Comparison of ENCODE assay signal across 8 cellular contexts in genomic region chr16:30984669-30985400, GRCh38. TPM values are rescaled to one million over a fixed set of nuclear protein-coding genes. Genes with fewer than 3 reads are reported as not detected.
A peak's percentile ranks its signal among the peaks of the same experiment; 100 is the strongest.
DNase-seq lines count a peak whose midpoint lies in the region; ATAC-seq and TF ChIP-seq lines count a peak whose summit lies in the region.

Gene HSD3B7 (plus strand): TSS chr16:30985207. CDS start chr16:30985659, 452 bp downstream.

- no peaks in the 10 kb centered on the region for H3K9me3 ChIP-seq in fibroblast of lung (ENCODE audit: control insufficient read depth, insufficient read depth, low read depth, low read length)
- H3K9me3 ChIP-seq in naive thymus-derived CD4-positive, alpha-beta T cell (ENCODE audit: control insufficient read depth in 2 of 3, low read length in 3 of 3): no peaks in the 10 kb centered on the region

- no peaks in the 10 kb centered on the region for H3K9me3 Mint-ChIP-seq in activated T-cell treated with anti-CD3 and anti-CD28 coated beads, Interleukin-2, amount 50 U/mL, for 4 hours
- no peaks in the 10 kb centered on the region for H3K9me3 Mint-ChIP-seq in naive thymus-derived CD4-positive, alpha-beta T cell

- H3K4me3 Mint-ChIP-seq in activated T-cell treated with anti-CD3 and anti-CD28 coated beads, Interleukin-2, amount 50 U/mL, for 4 hours: no peak within 1 kb of the TSS
- peak within 1 kb of the TSS in 3 of 10 donors; percentile 39 to 54 (median 51) for H3K4me3 Mint-ChIP-seq in naive thymus-derived CD4-positive, alpha-beta T cell

- H2AFZ ChIP-seq in fibroblast of lung (ENCODE audit: low read length): peak within 1 kb of the TSS; percentile 44

- H3K9ac ChIP-seq in fibroblast of lung (ENCODE audit: insufficient read depth, low read length): peak within 1 kb of the TSS; percentile 59

- DNase-seq in EL (peak; percentile 78), HT1080 (ENCODE audit: low read depth) (peak; percentile 74), fibroblast of lung (ENCODE audit: low read depth in 2 of 2) (peak; percentile 63 to 79)
- DNase-seq in activated T-cell treated with anti-CD3 and anti-CD28 coated beads, Interleukin-2, amount 50 U/mL, for 4 hours: peak; percentile 83
- DNase-seq in naive thymus-derived CD4-positive, alpha-beta T cell: peak; percentile 54 to 91 (median 72)
- peak; percentile 56 to 61 for DNase-seq in stimulated activated CD8-positive, alpha-beta memory T cell treated with anti-CD3 and anti-CD28 coated beads, Interleukin-7, amount 100 ng/mL, for 48 hours (ENCODE audit: extremely low read depth in 1 of 2, low read depth in 1 of 2)

- peak; percentile 84 to 90 for TF ChIP-seq CTCF in fibroblast of lung (conservative IDR thresholded peaks at IDR 0.05 in 1 of 2, IDR thresholded peaks at IDR 0.05 in 1 of 2; ENCODE audit: low read depth in 1 of 2, low read length in 2 of 2)

- H3K27me3 ChIP-seq in fibroblast of lung (ENCODE audit: control insufficient read depth, insufficient read depth, low read length): no peaks in the 10 kb centered on the region
- no peaks in the 10 kb centered on the region for H3K27me3 ChIP-seq in naive thymus-derived CD4-positive, alpha-beta T cell (ENCODE audit: control insufficient read depth in 2 of 2, insufficient read depth in 2 of 2, low read length in 2 of 2)

- no peaks in the 10 kb centered on the region for H4K20me1 ChIP-seq in fibroblast of lung (ENCODE audit: control insufficient read depth, extremely low read depth, insufficient read depth, low read length)

- intact Hi-C loops in naive thymus-derived CD4-positive, alpha-beta T cell (cut with micrococcal nuclease): loop anchor here (1.0 kb wide), 4 partner anchors 110 to 884 kb away; no protein-coding TSS in a partner anchor

- no peaks in the 10 kb centered on the region for H3K79me2 ChIP-seq in fibroblast of lung (ENCODE audit: control insufficient read depth, insufficient read depth, low read length)

- CTCF ChIA-PET in naive thymus-derived CD4-positive, alpha-beta T cell (lab: Charles Lee): interaction anchor here (0.6 to 1.5 kb wide), 7 partner anchors 24 to 888 kb away, joined by 3 to 5 read pairs (median 3); partner anchors contain the start of genes ZNF267 and ZNF843

- H3K4me1 ChIP-seq in fibroblast of lung (ENCODE audit: control insufficient read depth, extremely low read depth, insufficient read depth, low read length): peaks cover 11% of the 10 kb centered on the region
- no peaks in the 10 kb centered on the region for H3K4me1 ChIP-seq in naive thymus-derived CD4-positive, alpha-beta T cell (ENCODE audit: control insufficient read depth in 2 of 2, insufficient read depth in 2 of 2, low read length in 2 of 2)

- peak within 1 kb of the TSS; percentile 72 for H3K4me2 ChIP-seq in fibroblast of lung (ENCODE audit: extremely low read depth, insufficient read depth, low read length)

- peaks cover 2% of the 10 kb centered on the region for H3K4me1 Mint-ChIP-seq in activated T-cell treated with anti-CD3 and anti-CD28 coated beads, Interleukin-2, amount 50 U/mL, for 4 hours (ENCODE audit: low read depth)
- peaks cover 0 to 17% (median 0%) of the 10 kb centered on the region in 7 donors for H3K4me1 Mint-ChIP-seq in naive thymus-derived CD4-positive, alpha-beta T cell

- H3K36me3 ChIP-seq in fibroblast of lung (ENCODE audit: control insufficient read depth, insufficient read depth, low read length): peaks cover 24% of the 10 kb centered on the region
- H3K36me3 ChIP-seq in naive thymus-derived CD4-positive, alpha-beta T cell (ENCODE audit: control insufficient read depth in 2 of 3, insufficient read depth in 3 of 3, low read length in 3 of 3): peaks cover 0 to 47% (median 0%) of the 10 kb centered on the region in 3 experiments

- H3K27ac Mint-ChIP-seq in naive thymus-derived CD4-positive, alpha-beta T cell: peak within 1 kb of the TSS in 2 of 9 donors; percentile 29 to 62

- H3K36me3 Mint-ChIP-seq in activated T-cell treated with anti-CD3 and anti-CD28 coated beads, Interleukin-2, amount 50 U/mL, for 4 hours (ENCODE audit: insufficient read depth): peaks cover 15% of the 10 kb centered on the region
- H3K36me3 Mint-ChIP-seq in naive thymus-derived CD4-positive, alpha-beta T cell: peaks cover 0 to 7% (median 3%) of the 10 kb centered on the region in 5 donors

- peak within 1 kb of the TSS; percentile 45 to 63 (median 48) for H3K4me3 ChIP-seq in fibroblast of lung (replicated peaks in 1 of 4; ENCODE audit: control extremely low read depth in 1 of 4, insufficient read depth in 1 of 4, low read depth in 3 of 4, low read length in 4 of 4)
- H3K4me3 ChIP-seq in naive thymus-derived CD4-positive, alpha-beta T cell (ENCODE audit: low read length): no peak within 1 kb of the TSS

- ATAC-seq in activated T-cell treated with anti-CD3 and anti-CD28 coated beads, Interleukin-2, amount 50 U/mL, for 4 hours: peak; percentile 76 to 78
- ATAC-seq in naive thymus-derived CD4-positive, alpha-beta T cell: peak; percentile 86
- ATAC-seq in GM21576 (IDR thresholded peaks at IDR 0.05; ENCODE audit: unreplicated experiment): no peak

- H3K27me3 Mint-ChIP-seq in activated T-cell treated with anti-CD3 and anti-CD28 coated beads, Interleukin-2, amount 50 U/mL, for 4 hours (ENCODE audit: low read depth): no peaks in the 10 kb centered on the region
- no peaks in the 10 kb centered on the region for H3K27me3 Mint-ChIP-seq in naive thymus-derived CD4-positive, alpha-beta T cell

- peak within 1 kb of the TSS; percentile 69 for H3K27ac ChIP-seq in fibroblast of lung (ENCODE audit: insufficient read depth, low read length)
- H3K27ac ChIP-seq in naive thymus-derived CD4-positive, alpha-beta T cell (ENCODE audit: low read depth, low read length): no peak within 1 kb of the TSS

- POLR2A ChIA-PET in naive thymus-derived CD4-positive, alpha-beta T cell (lab: Charles Lee): interaction anchor here (0.9 to 1.9 kb wide), 3 partner anchors 15 to 89 kb away, joined by 3 to 5 read pairs (median 3); partner anchors contain the start of genes SETD1A, ZNF646 and ZNF668

TF ChIP-seq in PFSK-1, 5 proteins besides CTCF, POLR2A, EP300 and RAD21:
- no peak for TF ChIP-seq REST (IDR thresholded peaks at IDR 0.05; ENCODE audit: insufficient read depth in 1 of 2, low read depth in 2 of 2, low read length in 2 of 2)
- TF ChIP-seq SIN3A (IDR thresholded peaks at IDR 0.05; ENCODE audit: borderline replicate concordance, insufficient read depth, low read length): no peak
- TF ChIP-seq POLR2AphosphoS5 (IDR thresholded peaks at IDR 0.05; ENCODE audit: low read depth, low read length): peak; percentile 73
- no peak for TF ChIP-seq FOXP2 (optimal IDR thresholded peaks at IDR 0.05; ENCODE audit: borderline replicate concordance, extremely low read depth, extremely low read length, insufficient read depth)

RNA-seq across cellular contexts. Expression of gene HSD3B7, which starts in this region (rescaled TPM):
- total RNA-seq in HT1080 (2014; rRNA removed; shearing (Covaris generic)): 7.3 and 8.9 TPM in 2 replicates
- polyA plus RNA-seq in HT1080 (2015; cell fraction: cytosol; rRNA removed): 7.7 and 8.5 TPM in 2 replicates
- polyA plus RNA-seq in HT1080 (2015; cell fraction: nucleus; rRNA removed): 13.9 and 14.6 TPM in 2 replicates
- polyA plus RNA-seq in PFSK-1 (2012; ENCODE audit: insufficient read length, low read depth): 2.0 TPM
- 1 to 10 TPM; 1.2 to 2.0 (median 1.3) TPM for total RNA-seq in activated T-cell treated with anti-CD3 and anti-CD28 coated beads, Interleukin-2, amount 50 U/mL, for 4 hours
- total RNA-seq in fibroblast of lung: 32.9 and 47.9 TPM in 2 replicates
- 13.2 and 15.9 TPM in 2 replicates for polyA plus RNA-seq in fibroblast of lung
- polyA plus RNA-seq in fibroblast of lung (2012): 15.9 and 22.1 TPM in 2 replicates
- 54.4 and 72.1 TPM in 2 replicates for polyA minus RNA-seq in fibroblast of lung (ENCODE audit: low replicate concordance)
- total RNA-seq in naive thymus-derived CD4-positive, alpha-beta T cell: 1 to 10 TPM in 4 of 5 experiments, under 1 TPM in 1; 0.66 to 7.0 (median 3.3) TPM
- polyA plus RNA-seq in naive thymus-derived CD4-positive, alpha-beta T cell: under 1 TPM in 1 of 2 donors, not detected in 1; 0.08 TPM

Comparison
In these comparisons a context has a peak if more than half of its experiments do, and no peak if none do; other contexts are left out.
1. RNA of gene HSD3B7 (polyA plus RNA-seq): 13.2 to 22.1 TPM in fibroblast of lung; 0.08 TPM in naive thymus-derived CD4-positive, alpha-beta T cell; every median in the first group is over 10 times any median in the second.
2. Peak in every context shown above with its lines, with median percentiles within 50 percentile points of each other: DNase-seq.